ENCODE assay signal across 25 cellular contexts in the genomic region with DNA sequence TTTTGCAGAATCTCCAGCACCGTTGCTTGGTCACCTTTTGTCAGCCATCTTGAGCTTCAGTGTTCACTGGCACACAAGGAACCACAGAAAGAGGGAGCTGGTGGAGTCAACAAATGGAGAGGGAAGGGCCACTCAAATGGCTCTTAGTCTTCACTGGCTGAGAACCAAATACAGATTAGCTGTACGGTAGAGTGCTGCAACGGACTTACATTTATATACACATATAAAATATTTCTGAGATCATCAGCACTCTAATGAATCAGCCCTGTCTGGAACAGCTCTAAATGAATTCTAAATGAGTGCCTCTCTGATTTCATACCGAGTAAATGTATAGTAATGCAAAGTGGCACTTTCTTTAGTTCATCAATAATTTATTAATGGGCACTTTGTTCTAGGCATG. TPM values are rescaled to one million over a fixed set of nuclear protein-coding genes. Genes with fewer than 3 reads are reported as not detected.
"Had no signal": no experiment of that assay in that cellular context is flagged by ENCODE, and none has a peak within 500 bp of the region (broad histone marks: within the 10 kb centered on the region; RNA-seq: fewer than 3 reads in every experiment).

No MANE protein-coding gene starts in this region.

- H3K4me1 ChIP-seq: colonic mucosa, esophagus muscularis mucosa, prostate gland had no signal

- H3K27ac ChIP-seq: colonic mucosa, esophagus muscularis mucosa, prostate gland, upper lobe of left lung had no signal

- H3K27me3 ChIP-seq: colonic mucosa, upper lobe of left lung had no signal

- H3K4me3 Mint-ChIP-seq: activated CD8-positive, alpha-beta T cell treated with anti-CD3 and anti-CD28 coated beads, Interleukin-2, amount 10 ng/mL, durations not matched to agents 7 days and 5 days; activated T-cell treated with anti-CD3 and anti-CD28 coated beads, Interleukin-2, amount 50 U/mL, for 72 hours; brain; immature natural killer cell; naive thymus-derived CD8-positive, alpha-beta T cell; WTC11 had no signal

- H3K4me3 ChIP-seq: colonic mucosa, esophagus muscularis mucosa, prostate gland, upper lobe of left lung had no signal

- ATAC-seq: activated CD8-positive, alpha-beta T cell treated with anti-CD3 and anti-CD28 coated beads, Interleukin-2, amount 10 ng/mL, durations not matched to agents 7 days and 5 days; activated naive CD4-positive, alpha-beta T cell treated with anti-CD3 and anti-CD28 coated beads, Interleukin-2, amount 50 U/mL, for 72 hours; activated T-cell treated with anti-CD3 and anti-CD28 coated beads, Interleukin-2, amount 50 U/mL, for 72 hours; naive thymus-derived CD8-positive, alpha-beta T cell; right cardiac atrium; stimulated activated naive CD8-positive, alpha-beta T cell treated with anti-CD3 and anti-CD28 coated beads, Interleukin-15, Interleukin-2, amounts not matched to agents 100 U/mL and 50 U/mL, for 24 hours; WTC11 had no signal

- FAIRE-seq: endometrium, small intestine, TTC549 had no signal

- H3K36me3 Mint-ChIP-seq: activated naive CD4-positive, alpha-beta T cell treated with anti-CD3 and anti-CD28 coated beads, Interleukin-2, amount 50 U/mL, for 72 hours; brain; immature natural killer cell; naive thymus-derived CD8-positive, alpha-beta T cell; WTC11 had no signal

- H3K36me3 ChIP-seq: colonic mucosa, esophagus muscularis mucosa, prostate gland, upper lobe of left lung had no signal

- DNase-seq: activated CD4-positive, alpha-beta T cell treated with anti-CD3 and anti-CD28 coated beads for 48 hours; activated CD8-positive, alpha-beta memory T cell treated with anti-CD3 and anti-CD28 coated beads, Interleukin-2, amount 50 U/mL, for 4 hours; activated CD8-positive, alpha-beta T cell treated with anti-CD3 and anti-CD28 coated beads, Interleukin-2, amount 10 ng/mL, durations not matched to agents 7 days and 5 days; activated gamma-delta T cell; activated T-cell treated with anti-CD3 and anti-CD28 coated beads, Interleukin-2, amount 50 U/mL, for 72 hours; amygdala; central memory CD4-positive, alpha-beta T cell; colonic mucosa; foreskin melanocyte; head of caudate nucleus; immature natural killer cell; naive thymus-derived CD8-positive, alpha-beta T cell; nucleus accumbens; right cardiac atrium; small intestine; stimulated activated naive CD8-positive, alpha-beta T cell treated with anti-CD3 and anti-CD28 coated beads, Interleukin-15, Interleukin-2, amounts not matched to agents 100 U/mL and 50 U/mL, for 24 hours; upper lobe of left lung had no signal

- H3K9me3 ChIP-seq: colonic mucosa, esophagus muscularis mucosa, prostate gland, upper lobe of left lung had no signal

- H3K4me1 Mint-ChIP-seq: WTC11 had no signal

- H3K27ac Mint-ChIP-seq: activated CD8-positive, alpha-beta T cell treated with anti-CD3 and anti-CD28 coated beads, Interleukin-2, amount 10 ng/mL, durations not matched to agents 7 days and 5 days; activated T-cell treated with anti-CD3 and anti-CD28 coated beads, Interleukin-2, amount 50 U/mL, for 72 hours; brain; naive thymus-derived CD8-positive, alpha-beta T cell; WTC11 had no signal

- H3K9me3 Mint-ChIP-seq: activated naive CD4-positive, alpha-beta T cell treated with anti-CD3 and anti-CD28 coated beads, Interleukin-2, amount 50 U/mL, for 72 hours; activated T-cell treated with anti-CD3 and anti-CD28 coated beads, Interleukin-2, amount 50 U/mL, for 72 hours; brain; immature natural killer cell; naive thymus-derived CD8-positive, alpha-beta T cell; WTC11 had no signal

RNA-seq across cellular contexts. Expression of a gene that starts 24.8 kb away (rescaled TPM):
- total RNA-seq: T-helper 2 cell treated with Interferon-gamma antibody and Interleukin-4, amounts not matched to agents 100 ng/mL and 5 ng/mL, for 36 hours had no signal
- polyA plus RNA-seq: naive thymus-derived CD8-positive, alpha-beta T cell had no signal
